Comparison of ENCODE assay signal across 1 cellular context in the genomic region with DNA sequence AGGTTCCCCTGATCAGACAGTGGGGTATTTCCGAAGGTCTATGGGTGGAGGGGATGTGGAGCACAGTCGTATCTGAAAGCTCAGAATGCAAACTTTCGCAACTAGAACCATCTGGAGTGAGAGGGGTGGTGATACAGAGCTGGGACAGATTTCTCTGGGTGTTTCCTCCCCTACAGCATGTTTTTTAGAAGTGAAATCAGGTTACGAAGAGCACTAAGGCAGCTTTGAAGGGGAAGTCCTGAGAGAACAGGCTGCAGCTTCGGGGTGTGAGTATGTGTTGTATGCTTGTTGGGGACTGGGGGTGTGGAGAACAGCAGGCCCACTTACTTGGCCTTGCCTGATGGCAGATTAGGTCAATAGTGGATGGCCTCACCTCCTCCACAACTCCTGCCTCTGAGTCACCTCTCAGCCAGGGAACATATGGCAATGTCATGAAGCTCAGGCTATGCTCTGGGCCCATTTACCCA.
TF ChIP-seq lines count a peak whose summit lies in the region.

No MANE protein-coding gene starts in this region.

TF ChIP-seq in GM23338, 12 proteins besides CTCF, POLR2A, EP300 and RAD21 (continued from another document):
- TF ChIP-seq, protein P1, sequence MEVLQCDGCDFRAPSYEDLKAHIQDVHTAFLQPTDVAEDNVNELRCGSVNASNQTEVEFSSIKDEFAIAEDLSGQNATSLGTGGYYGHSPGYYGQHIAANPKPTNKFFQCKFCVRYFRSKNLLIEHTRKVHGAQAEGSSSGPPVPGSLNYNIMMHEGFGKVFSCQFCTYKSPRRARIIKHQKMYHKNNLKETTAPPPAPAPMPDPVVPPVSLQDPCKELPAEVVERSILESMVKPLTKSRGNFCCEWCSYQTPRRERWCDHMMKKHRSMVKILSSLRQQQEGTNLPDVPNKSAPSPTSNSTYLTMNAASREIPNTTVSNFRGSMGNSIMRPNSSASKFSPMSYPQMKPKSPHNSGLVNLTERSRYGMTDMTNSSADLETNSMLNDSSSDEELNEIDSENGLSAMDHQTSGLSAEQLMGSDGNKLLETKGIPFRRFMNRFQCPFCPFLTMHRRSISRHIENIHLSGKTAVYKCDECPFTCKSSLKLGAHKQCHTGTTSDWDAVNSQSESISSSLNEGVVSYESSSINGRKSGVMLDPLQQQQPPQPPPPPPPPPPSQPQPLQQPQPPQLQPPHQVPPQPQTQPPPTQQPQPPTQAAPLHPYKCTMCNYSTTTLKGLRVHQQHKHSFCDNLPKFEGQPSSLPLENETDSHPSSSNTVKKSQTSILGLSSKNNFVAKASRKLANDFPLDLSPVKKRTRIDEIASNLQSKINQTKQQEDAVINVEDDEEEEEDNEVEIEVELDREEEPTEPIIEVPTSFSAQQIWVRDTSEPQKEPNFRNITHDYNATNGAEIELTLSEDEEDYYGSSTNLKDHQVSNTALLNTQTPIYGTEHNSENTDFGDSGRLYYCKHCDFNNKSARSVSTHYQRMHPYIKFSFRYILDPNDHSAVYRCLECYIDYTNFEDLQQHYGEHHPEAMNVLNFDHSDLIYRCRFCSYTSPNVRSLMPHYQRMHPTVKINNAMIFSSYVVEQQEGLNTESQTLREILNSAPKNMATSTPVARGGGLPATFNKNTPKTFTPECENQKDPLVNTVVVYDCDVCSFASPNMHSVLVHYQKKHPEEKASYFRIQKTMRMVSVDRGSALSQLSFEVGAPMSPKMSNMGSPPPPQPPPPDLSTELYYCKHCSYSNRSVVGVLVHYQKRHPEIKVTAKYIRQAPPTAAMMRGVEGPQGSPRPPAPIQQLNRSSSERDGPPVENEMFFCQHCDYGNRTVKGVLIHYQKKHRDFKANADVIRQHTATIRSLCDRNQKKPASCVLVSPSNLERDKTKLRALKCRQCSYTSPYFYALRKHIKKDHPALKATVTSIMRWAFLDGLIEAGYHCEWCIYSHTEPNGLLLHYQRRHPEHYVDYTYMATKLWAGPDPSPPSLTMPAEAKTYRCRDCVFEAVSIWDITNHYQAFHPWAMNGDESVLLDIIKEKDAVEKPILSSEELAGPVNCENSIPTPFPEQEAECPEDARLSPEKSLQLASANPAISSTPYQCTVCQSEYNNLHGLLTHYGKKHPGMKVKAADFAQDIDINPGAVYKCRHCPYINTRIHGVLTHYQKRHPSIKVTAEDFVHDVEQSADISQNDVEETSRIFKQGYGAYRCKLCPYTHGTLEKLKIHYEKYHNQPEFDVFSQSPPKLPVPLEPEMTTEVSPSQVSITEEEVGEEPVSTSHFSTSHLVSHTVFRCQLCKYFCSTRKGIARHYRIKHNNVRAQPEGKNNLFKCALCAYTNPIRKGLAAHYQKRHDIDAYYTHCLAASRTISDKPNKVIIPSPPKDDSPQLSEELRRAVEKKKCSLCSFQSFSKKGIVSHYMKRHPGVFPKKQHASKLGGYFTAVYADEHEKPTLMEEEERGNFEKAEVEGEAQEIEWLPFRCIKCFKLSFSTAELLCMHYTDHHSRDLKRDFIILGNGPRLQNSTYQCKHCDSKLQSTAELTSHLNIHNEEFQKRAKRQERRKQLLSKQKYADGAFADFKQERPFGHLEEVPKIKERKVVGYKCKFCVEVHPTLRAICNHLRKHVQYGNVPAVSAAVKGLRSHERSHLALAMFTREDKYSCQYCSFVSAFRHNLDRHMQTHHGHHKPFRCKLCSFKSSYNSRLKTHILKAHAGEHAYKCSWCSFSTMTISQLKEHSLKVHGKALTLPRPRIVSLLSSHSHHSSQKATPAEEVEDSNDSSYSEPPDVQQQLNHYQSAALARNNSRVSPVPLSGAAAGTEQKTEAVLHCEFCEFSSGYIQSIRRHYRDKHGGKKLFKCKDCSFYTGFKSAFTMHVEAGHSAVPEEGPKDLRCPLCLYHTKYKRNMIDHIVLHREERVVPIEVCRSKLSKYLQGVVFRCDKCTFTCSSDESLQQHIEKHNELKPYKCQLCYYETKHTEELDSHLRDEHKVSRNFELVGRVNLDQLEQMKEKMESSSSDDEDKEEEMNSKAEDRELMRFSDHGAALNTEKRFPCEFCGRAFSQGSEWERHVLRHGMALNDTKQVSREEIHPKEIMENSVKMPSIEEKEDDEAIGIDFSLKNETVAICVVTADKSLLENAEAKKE (CRISPR knock-in tag; IDR thresholded peaks at IDR 0.05): no peak
